15 cellular contexts compared by ENCODE assay signal in genomic region chr17:56112086-56112485, GRCh38. TPM values are rescaled to one million over a fixed set of nuclear protein-coding genes. Genes with fewer than 3 reads are reported as not detected.
A peak's percentile ranks its signal among the peaks of the same experiment; 100 is the strongest.
DNase-seq lines count a peak whose midpoint lies in the region; ATAC-seq lines count a peak whose summit lies in the region.
"Had no signal": no experiment of that assay in that cellular context is flagged by ENCODE, and none has a peak within 500 bp of the region (broad histone marks: within the 10 kb centered on the region; RNA-seq: fewer than 3 reads in every experiment).

No MANE protein-coding gene starts in this region.

- peak; percentile 70 for DNase-seq in AG20443 (ENCODE audit: low spot score)
- DNase-seq in HS-5 (ENCODE audit: low read depth) = peak; percentile 10
- DNase-seq in astrocyte of the hippocampus (ENCODE audit: low read depth, low spot score) = peak; percentile 58
- DNase-seq in myocyte (ENCODE audit: low read depth) = peak; percentile 61
- DNase-seq in activated T-cell treated with anti-CD3 and anti-CD28 coated beads, Interleukin-2, amount 50 U/mL, for 48 hours = no peak
- no peak for DNase-seq in stimulated activated CD4-positive, alpha-beta T cell treated with anti-CD3 and anti-CD28 coated beads, Interleukin-4, amount 100 ng/mL, for 1 hour
- no peak for DNase-seq in DMS 273 (lab: John Stamatoyannopoulos, UW; ENCODE audit: unreplicated experiment)
- DNase-seq in sciatic nerve (ENCODE audit: low spot score) = no peak
- DNase-seq: activated CD8-positive, alpha-beta T cell treated with anti-CD3 and anti-CD28 coated beads for 36 hours; activated T-cell treated with anti-CD3 and anti-CD28 coated beads, Interleukin-2, amount 50 U/mL, for 72 hours; BE2C; cerebellar nuclear complex; naive B cell; SHP77; testis had no signal

- ATAC-seq in sciatic nerve = no peak
- ATAC-seq: activated CD8-positive, alpha-beta T cell treated with anti-CD3 and anti-CD28 coated beads for 36 hours; activated T-cell treated with anti-CD3 and anti-CD28 coated beads, Interleukin-2, amount 50 U/mL, for 72 hours had no signal

- intact Hi-C loops in sciatic nerve (cut with DNase I) = no loop called here

RNA-seq across cellular contexts. Expression of gene ANKFN1, which starts 41.2 kb away (rescaled TPM):
- 0.10 TPM in 1 of 2 replicates, not detected in the other for total RNA-seq in myocyte
- polyA plus RNA-seq in myocyte (2012) = 0.08 TPM
- total RNA-seq in sciatic nerve = 1.6 TPM
- total RNA-seq: activated CD8-positive, alpha-beta T cell treated with anti-CD3 and anti-CD28 coated beads for 36 hours; activated T-cell treated with anti-CD3 and anti-CD28 coated beads, Interleukin-2, amount 50 U/mL, for 72 hours had no signal

Comparison
In these comparisons a context has a peak if more than half of its experiments do, and no peak if none do; other contexts are left out.
1. DNase-seq: peak in AG20443 (single experiment), HS-5 (single experiment), astrocyte of the hippocampus (single experiment) and myocyte (single experiment); none in activated T-cell treated with anti-CD3 and anti-CD28 coated beads, Interleukin-2, amount 50 U/mL, for 48 hours (0 of 2), stimulated activated CD4-positive, alpha-beta T cell treated with anti-CD3 and anti-CD28 coated beads, Interleukin-4, amount 100 ng/mL, for 1 hour (single experiment), DMS 273 (single experiment) and sciatic nerve (single experiment).